Comparison of ENCODE assay signal across 12 cellular contexts in the genomic region with DNA sequence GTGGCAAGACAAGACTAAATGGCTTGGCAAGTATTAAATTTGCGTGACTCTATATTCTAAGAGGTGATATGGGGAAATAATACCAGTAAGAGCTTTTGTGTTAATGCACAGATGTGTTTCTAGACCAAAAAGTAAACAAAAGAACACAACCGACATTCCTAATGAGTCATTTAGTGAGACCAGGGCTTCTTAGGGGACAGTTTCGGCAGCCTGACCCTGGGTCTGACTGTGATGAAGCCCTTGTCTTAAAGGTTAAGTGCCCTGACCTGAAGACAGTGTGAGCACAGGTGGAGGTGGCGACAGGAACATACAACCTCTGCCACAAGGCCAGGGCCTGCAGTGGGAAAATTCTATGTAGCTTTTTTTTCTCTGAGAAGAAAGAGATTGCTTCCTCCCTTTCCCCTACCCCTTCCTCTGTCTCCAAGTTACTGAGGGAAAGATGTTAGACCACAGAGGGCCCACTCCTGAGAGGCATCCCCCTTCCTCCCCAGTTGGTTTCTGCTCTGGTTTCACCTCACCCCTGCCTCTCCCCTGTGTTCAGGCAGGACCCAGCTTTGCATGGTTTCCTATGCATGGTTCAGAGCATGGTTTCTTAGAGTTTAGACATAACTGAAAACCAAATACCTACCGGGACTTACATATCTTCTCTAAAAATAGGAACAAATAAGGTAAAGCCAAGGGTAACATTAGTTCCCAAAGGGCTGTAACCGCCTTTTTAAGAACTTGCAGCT. TPM values are rescaled to one million over a fixed set of nuclear protein-coding genes. Genes with fewer than 3 reads are reported as not detected.
DNase-seq lines count a peak whose midpoint lies in the region; ATAC-seq and TF ChIP-seq lines count a peak whose summit lies in the region.
"Had no signal": no experiment of that assay in that cellular context is flagged by ENCODE, and none has a peak within 500 bp of the region (broad histone marks: within the 10 kb centered on the region; RNA-seq: fewer than 3 reads in every experiment).

No MANE protein-coding gene starts in this region.

- TF ChIP-seq CTCF in psoas muscle (IDR thresholded peaks at IDR 0.05), result no peak
- no peak for TF ChIP-seq CTCF in suprapubic skin (IDR thresholded peaks at IDR 0.05)
- TF ChIP-seq CTCF in prostate gland (IDR thresholded peaks at IDR 0.05), result no peak

- no peaks in the 10 kb centered on the region for H3K4me1 ChIP-seq in psoas muscle
- H3K4me1 ChIP-seq in suprapubic skin, result no peaks in the 10 kb centered on the region
- H3K4me1 ChIP-seq in prostate gland (replicated peaks), result no peaks in the 10 kb centered on the region
- H3K4me1 ChIP-seq: sigmoid colon had no signal

- DNase-seq in ELR (ENCODE audit: low read depth) (peak; percentile 65), islet precursor cell (peak; percentile 77), middle frontal gyrus (ENCODE audit: extremely low spot score, low spot score) (no peak), psoas muscle (no peak), suprapubic skin (ENCODE audit: low spot score in 2 of 2) (no peak), prostate gland (ENCODE audit: low spot score) (no peak)
- DNase-seq: activated CD4-positive, alpha-beta T cell treated with anti-CD3 and anti-CD28 coated beads for 48 hours; DMS153; NCI-H1694; sigmoid colon had no signal

- TF ChIP-seq EP300 in suprapubic skin (IDR thresholded peaks at IDR 0.05), result no peak

- TF ChIP-seq POLR2A in suprapubic skin (IDR thresholded peaks at IDR 0.05) (no peak), prostate gland (IDR thresholded peaks at IDR 0.05) (no peak)

- no peaks in the 10 kb centered on the region for H3K9me3 ChIP-seq in KOPT-K1 (ENCODE audit: insufficient read depth, low read length, poor library complexity, severe bottlenecking)
- no peaks in the 10 kb centered on the region for H3K9me3 ChIP-seq in psoas muscle
- H3K9me3 ChIP-seq in suprapubic skin, result no peaks in the 10 kb centered on the region
- no peaks in the 10 kb centered on the region for H3K9me3 ChIP-seq in prostate gland
- H3K9me3 ChIP-seq: sigmoid colon had no signal

- intact Hi-C loops in psoas muscle (cut with DNase I), result no loop called here
- intact Hi-C loops in prostate gland (cut with DNase I), result no loop called here

- no peak overlapping the region for H3K4me3 ChIP-seq in psoas muscle
- H3K4me3 ChIP-seq in suprapubic skin, result no peak overlapping the region
- H3K4me3 ChIP-seq in prostate gland, result no peak overlapping the region
- H3K4me3 ChIP-seq: sigmoid colon had no signal

- H3K27me3 ChIP-seq in psoas muscle (ENCODE audit: insufficient read depth in 3 of 3, low read length in 2 of 3), result no peaks in the 10 kb centered on the region
- H3K27me3 ChIP-seq in suprapubic skin, result no peaks in the 10 kb centered on the region
- H3K27me3 ChIP-seq in prostate gland (replicated peaks; ENCODE audit: insufficient read depth), result no peaks in the 10 kb centered on the region
- H3K27me3 ChIP-seq: sigmoid colon had no signal

- ATAC-seq in GM21423 (IDR thresholded peaks at IDR 0.05; ENCODE audit: unreplicated experiment) (peak; percentile 54), psoas muscle (no peak)

- peak overlapping the region; percentile 65 for H3K27ac ChIP-seq in KOPT-K1 (ENCODE audit: low read depth, low read length, poor library complexity, severe bottlenecking)
- no peak overlapping the region for H3K27ac ChIP-seq in psoas muscle
- H3K27ac ChIP-seq in suprapubic skin, result no peak overlapping the region
- H3K27ac ChIP-seq in prostate gland, result no peak overlapping the region
- H3K27ac ChIP-seq: sigmoid colon had no signal

- H3K36me3 ChIP-seq in KOPT-K1 (ENCODE audit: insufficient read depth, low read length), result 0 out of 2 replicates have a peak, but pooled peaks cover 10% of the 10 kb centered on the region
- H3K36me3 ChIP-seq in psoas muscle (ENCODE audit: insufficient read depth in 1 of 2, low read depth in 1 of 2), result no peaks in the 10 kb centered on the region
- H3K36me3 ChIP-seq in suprapubic skin, result no peaks in the 10 kb centered on the region
- H3K36me3 ChIP-seq in prostate gland, result no peaks in the 10 kb centered on the region
- H3K36me3 ChIP-seq: sigmoid colon had no signal

- 73 to 86% (median 81%) methylated on average over 6 of the region's 6 CpGs for WGBS in psoas muscle, 3 donors
- 73% methylated on average over 6 of the region's 6 CpGs for WGBS in suprapubic skin
- WGBS in prostate gland, result 75% methylated on average over 6 of the region's 6 CpGs

RNA-seq across cellular contexts. Expression of a gene that starts 24.9 kb away (rescaled TPM):
- total RNA-seq in psoas muscle (10 to 100 TPM in 1 of 4 donors, 1 to 10 TPM in 3; 2.6 to 18.5 (median 6.1) TPM), suprapubic skin (10 to 100 TPM in 2 of 4 donors, 1 to 10 TPM in 2; 7.5 to 14.7 (median 10.9) TPM), prostate gland (10 to 100 TPM; 15.6 to 33.1 TPM)
- 1 to 10 TPM in 2 of 3 donors, under 1 TPM in 1; 0.65 to 2.6 (median 1.9) TPM for polyA plus RNA-seq in psoas muscle

Comparison
In these comparisons a context has a peak if more than half of its experiments do, and no peak if none do; other contexts are left out.
1. DNase-seq: peak in ELR (single experiment) and islet precursor cell (single experiment); none in middle frontal gyrus (single experiment), psoas muscle (0 of 2), suprapubic skin (0 of 2) and prostate gland (single experiment).